Comparison of ENCODE assay signal across 27 cellular contexts in genomic region chr11:23405350-23405937, GRCh38.
"Had no signal": no experiment of that assay in that cellular context is flagged by ENCODE, and none has a peak within 500 bp of the region (broad histone marks: within the 10 kb centered on the region; RNA-seq: fewer than 3 reads in every experiment).

No MANE protein-coding gene starts in this region.

- H3K27ac Mint-ChIP-seq: activated CD4-positive, alpha-beta T cell treated with anti-CD3 and anti-CD28 coated beads, Interleukin-2, amount 10 ng/mL, durations not matched to agents 7 days and 5 days; activated CD8-positive, alpha-beta T cell treated with anti-CD3 and anti-CD28 coated beads for 36 hours; activated T-helper 17 cell treated with anti-CD3 and anti-CD28 coated beads, Interleukin-2, amount 50 U/mL, for 72 hours; nephron; progenitor cell of endocrine pancreas; T-helper 1 cell treated with Interleukin-12 subunit alpha and Interleukin-12 subunit beta and Interleukin-4 antibody, amounts not matched to agents 30 μg/mL and 1 μg/mL, for 36 hours had no signal

- DNase-seq: activated CD4-positive, alpha-beta T cell treated with anti-CD3 and anti-CD28 coated beads, Interleukin-2, amount 10 ng/mL, durations not matched to agents 7 days and 5 days; activated CD4-positive, CD25-positive, alpha-beta regulatory T cell treated with anti-CD3 and anti-CD28 coated beads, Interleukin-2, amount 50 U/mL, for 72 hours; activated CD8-positive, alpha-beta T cell treated with anti-CD3 and anti-CD28 coated beads for 36 hours; activated gamma-delta T cell treated with Interleukin-2 at 50 U/mL for 16 hours; activated naive CD4-positive, alpha-beta T cell treated with anti-CD3 and anti-CD28 coated beads, Interleukin-2, amount 50 U/mL, for 16 hours; activated T-cell treated with anti-CD3 and anti-CD28 coated beads, Interleukin-2, amount 50 U/mL, for 4 hours; amygdala; cortex of kidney; islet precursor cell; left colon; stimulated activated CD4-positive, alpha-beta T cell treated with anti-CD3 and anti-CD28 coated beads, Interleukin-15, amount 100 ng/mL, for 24 hours; stimulated activated CD4-positive, alpha-beta T cell treated with anti-CD3 and anti-CD28 coated beads, Interleukin-2, amount 100 ng/mL, for 24 hours; stimulated activated naive CD4-positive, alpha-beta T cell treated with Interleukin-2 at 50 U/mL for 16 hours; T-helper 9 cell had no signal

- H3K27me3 Mint-ChIP-seq: activated CD4-positive, alpha-beta T cell treated with anti-CD3 and anti-CD28 coated beads, Interleukin-2, amount 10 ng/mL, durations not matched to agents 7 days and 5 days; activated CD8-positive, alpha-beta T cell treated with anti-CD3 and anti-CD28 coated beads for 36 hours; activated T-helper 17 cell treated with anti-CD3 and anti-CD28 coated beads, Interleukin-2, amount 50 U/mL, for 72 hours; progenitor cell of endocrine pancreas had no signal

- H3K9me3 ChIP-seq: neutrophil had no signal

- ATAC-seq: activated CD8-positive, alpha-beta T cell treated with anti-CD3 and anti-CD28 coated beads for 36 hours; activated T-helper 17 cell treated with anti-CD3 and anti-CD28 coated beads, Interleukin-2, amount 50 U/mL, for 72 hours; gastroesophageal sphincter; left colon; mucosa of descending colon; sciatic nerve had no signal

- H3K36me3 ChIP-seq: breast epithelium, gastroesophageal sphincter, neutrophil had no signal

- H3K4me3 ChIP-seq: breast epithelium, gastroesophageal sphincter, hepatocyte, lung, mucosa of descending colon, SK-N-MC, smooth muscle cell had no signal

- H3K27me3 ChIP-seq: breast epithelium, gastroesophageal sphincter, hepatocyte, neutrophil had no signal

- H3K4me1 ChIP-seq: breast epithelium, gastroesophageal sphincter had no signal

- H3K4me1 Mint-ChIP-seq: activated CD4-positive, alpha-beta T cell treated with anti-CD3 and anti-CD28 coated beads, Interleukin-2, amount 10 ng/mL, durations not matched to agents 7 days and 5 days; activated T-helper 17 cell treated with anti-CD3 and anti-CD28 coated beads, Interleukin-2, amount 50 U/mL, for 72 hours; nephron had no signal

- H3K4me3 Mint-ChIP-seq: activated CD4-positive, alpha-beta T cell treated with anti-CD3 and anti-CD28 coated beads, Interleukin-2, amount 10 ng/mL, durations not matched to agents 7 days and 5 days; activated CD8-positive, alpha-beta T cell treated with anti-CD3 and anti-CD28 coated beads for 36 hours; activated T-cell treated with anti-CD3 and anti-CD28 coated beads, Interleukin-2, amount 50 U/mL, for 4 hours; activated T-helper 17 cell treated with anti-CD3 and anti-CD28 coated beads, Interleukin-2, amount 50 U/mL, for 72 hours; nephron; T-helper 1 cell treated with Interleukin-12 subunit alpha and Interleukin-12 subunit beta and Interleukin-4 antibody, amounts not matched to agents 30 μg/mL and 1 μg/mL, for 36 hours had no signal

- H3K27ac ChIP-seq: breast epithelium, gastroesophageal sphincter, hepatocyte, neutrophil, SK-N-MC had no signal
